8 cellular contexts compared by ENCODE assay signal in genomic region chr22:46563381-46564083, GRCh38. TPM values are rescaled to one million over a fixed set of nuclear protein-coding genes. Genes with fewer than 3 reads are reported as not detected.
DNase-seq lines count a peak whose midpoint lies in the region; ATAC-seq and TF ChIP-seq lines count a peak whose summit lies in the region.

No MANE protein-coding gene starts in this region.

- no peaks in the 10 kb centered on the region for H3K4me1 ChIP-seq in parathyroid adenoma
- peaks cover 9% of the 10 kb centered on the region for H3K4me1 ChIP-seq in upper lobe of right lung

- H3K79me2 ChIP-seq in parathyroid adenoma: no peaks in the 10 kb centered on the region

- no peaks in the 10 kb centered on the region for H3K36me3 Mint-ChIP-seq in activated T-helper 1 cell treated with anti-CD3 and anti-CD28 coated beads, Interleukin-12 subunit alpha, Interleukin-12 subunit beta, Interleukin-2, Interleukin-4 antibody, amounts not matched to agents 30 ng/mL and 10 ng/mL and 1 ng/mL, durations not matched to agents 14 hours and 24 hours and 36 hours (ENCODE audit: low read depth)

- no peak overlapping the region for H3K4me2 ChIP-seq in parathyroid adenoma (ENCODE audit: low read length)

- peaks cover 8% of the 10 kb centered on the region for H3K4me1 Mint-ChIP-seq in activated T-helper 1 cell treated with anti-CD3 and anti-CD28 coated beads, Interleukin-12 subunit alpha, Interleukin-12 subunit beta, Interleukin-2, Interleukin-4 antibody, amounts not matched to agents 30 ng/mL and 10 ng/mL and 1 ng/mL, durations not matched to agents 14 hours and 24 hours and 36 hours (ENCODE audit: low read depth)

- peaks cover 10% of the 10 kb centered on the region for H3K9me3 Mint-ChIP-seq in activated T-helper 1 cell treated with anti-CD3 and anti-CD28 coated beads, Interleukin-12 subunit alpha, Interleukin-12 subunit beta, Interleukin-2, Interleukin-4 antibody, amounts not matched to agents 30 ng/mL and 10 ng/mL and 1 ng/mL, durations not matched to agents 14 hours and 24 hours and 36 hours

- H2AFZ ChIP-seq in parathyroid adenoma: peak overlapping the region; percentile 69

- no peak overlapping the region for H3K27ac Mint-ChIP-seq in activated T-helper 1 cell treated with anti-CD3 and anti-CD28 coated beads, Interleukin-12 subunit alpha, Interleukin-12 subunit beta, Interleukin-2, Interleukin-4 antibody, amounts not matched to agents 30 ng/mL and 10 ng/mL and 1 ng/mL, durations not matched to agents 14 hours and 24 hours and 36 hours

- H3K27me3 Mint-ChIP-seq in activated T-helper 1 cell treated with anti-CD3 and anti-CD28 coated beads, Interleukin-12 subunit alpha, Interleukin-12 subunit beta, Interleukin-2, Interleukin-4 antibody, amounts not matched to agents 30 ng/mL and 10 ng/mL and 1 ng/mL, durations not matched to agents 14 hours and 24 hours and 36 hours (ENCODE audit: insufficient read depth): no peaks in the 10 kb centered on the region

- H3K4me3 Mint-ChIP-seq in activated T-helper 1 cell treated with anti-CD3 and anti-CD28 coated beads, Interleukin-12 subunit alpha, Interleukin-12 subunit beta, Interleukin-2, Interleukin-4 antibody, amounts not matched to agents 30 ng/mL and 10 ng/mL and 1 ng/mL, durations not matched to agents 14 hours and 24 hours and 36 hours: no peak overlapping the region

- TF ChIP-seq CTCF in fibroblast of villous mesenchyme (IDR thresholded peaks at IDR 0.05; ENCODE audit: insufficient read depth, low read depth, low read length) (peak; percentile 84), parathyroid adenoma (IDR thresholded peaks at IDR 0.05) (peak; percentile 55), upper lobe of right lung (IDR thresholded peaks at IDR 0.05) (peak; percentile 76)

- H3K36me3 ChIP-seq in parathyroid adenoma (ENCODE audit: control insufficient read depth, insufficient read depth, low read length) (no peaks in the 10 kb centered on the region), upper lobe of right lung (no peaks in the 10 kb centered on the region)

- H3K9me3 ChIP-seq in parathyroid adenoma (ENCODE audit: control insufficient read depth, low read length) (no peaks in the 10 kb centered on the region), upper lobe of right lung (no peaks in the 10 kb centered on the region)

- H3K4me3 ChIP-seq in fibroblast of villous mesenchyme (ENCODE audit: low read depth, low read length): no peak overlapping the region
- H3K4me3 ChIP-seq in parathyroid adenoma (ENCODE audit: low read depth, low read length): no peak overlapping the region
- no peak overlapping the region for H3K4me3 ChIP-seq in upper lobe of right lung

- no peak overlapping the region for H3K27ac ChIP-seq in parathyroid adenoma
- H3K27ac ChIP-seq in upper lobe of right lung: no peak overlapping the region

- ATAC-seq in upper lobe of right lung: peak; percentile 95
- no peak for ATAC-seq in HG03045 (IDR thresholded peaks at IDR 0.05; ENCODE audit: unreplicated experiment)

- no peak overlapping the region for H3K9ac ChIP-seq in parathyroid adenoma

- H3K27me3 ChIP-seq in parathyroid adenoma (ENCODE audit: control insufficient read depth, insufficient read depth, low read length): no peaks in the 10 kb centered on the region
- no peaks in the 10 kb centered on the region for H3K27me3 ChIP-seq in upper lobe of right lung

- DNase-seq in DMS153 treated with DMSO at 0.1 percent for 48 hours (lab: John Stamatoyannopoulos, UW; ENCODE audit: unreplicated experiment) (peak; percentile 66), HuH-7.5 (ENCODE audit: low spot score) (peak; percentile 84), RKO (ENCODE audit: low spot score) (peak; percentile 37), fibroblast of villous mesenchyme (ENCODE audit: low read depth) (peak; percentile 53), upper lobe of right lung (peak; percentile 90)
- DNase-seq in activated T-helper 1 cell treated with anti-CD3 and anti-CD28 coated beads, Interleukin-12 subunit alpha, Interleukin-12 subunit beta, Interleukin-2, Interleukin-4 antibody, amounts not matched to agents 30 ng/mL and 10 ng/mL and 1 ng/mL, durations not matched to agents 14 hours and 24 hours and 36 hours (ENCODE audit: low spot score): peak; percentile 68

- intact Hi-C loops in activated T-helper 1 cell treated with anti-CD3 and anti-CD28 coated beads, Interleukin-12 subunit alpha, Interleukin-12 subunit beta, Interleukin-2, Interleukin-4 antibody, amounts not matched to agents 30 ng/mL and 10 ng/mL and 1 ng/mL, durations not matched to agents 14 hours and 24 hours and 36 hours (cut with micrococcal nuclease): loop anchor here (1.0 to 5.0 kb wide), 4 partner anchors 49 to 239 kb away; partner anchors contain the start of gene CERK
- intact Hi-C loops in upper lobe of right lung (cut with DNase I): no loop called here

RNA-seq across cellular contexts. Expression of gene CELSR1, which starts 26.1 kb away (rescaled TPM):
- 0.39 and 0.44 TPM in 2 replicates for total RNA-seq in activated T-helper 1 cell treated with anti-CD3 and anti-CD28 coated beads, Interleukin-12 subunit alpha, Interleukin-12 subunit beta, Interleukin-2, Interleukin-4 antibody, amounts not matched to agents 30 ng/mL and 10 ng/mL and 1 ng/mL, durations not matched to agents 14 hours and 24 hours and 36 hours
- total RNA-seq in fibroblast of villous mesenchyme: 0.64 and 1.7 TPM in 2 replicates
- total RNA-seq in upper lobe of right lung: 53.5 TPM

RNA-seq across cellular contexts. Expression of gene GRAMD4, which starts 56.7 kb away (rescaled TPM):
- total RNA-seq in activated T-helper 1 cell treated with anti-CD3 and anti-CD28 coated beads, Interleukin-12 subunit alpha, Interleukin-12 subunit beta, Interleukin-2, Interleukin-4 antibody, amounts not matched to agents 30 ng/mL and 10 ng/mL and 1 ng/mL, durations not matched to agents 14 hours and 24 hours and 36 hours: 87.1 and 90.6 TPM in 2 replicates
- total RNA-seq in fibroblast of villous mesenchyme (8.7 and 18.1 TPM in 2 replicates), upper lobe of right lung (71.4 TPM)

Comparison
In these comparisons a context has a peak if more than half of its experiments do, and no peak if none do; other contexts are left out.
1. DNase-seq: peak in every context shown above with its lines; median percentile 90 in upper lobe of right lung; 84 in HuH-7.5; 68 in activated T-helper 1 cell treated with anti-CD3 and anti-CD28 coated beads, Interleukin-12 subunit alpha, Interleukin-12 subunit beta, Interleukin-2, Interleukin-4 antibody, amounts not matched to agents 30 ng/mL and 10 ng/mL and 1 ng/mL, durations not matched to agents 14 hours and 24 hours and 36 hours; 66 in DMS153 treated with DMSO at 0.1 percent for 48 hours; 53 in fibroblast of villous mesenchyme; 37 in RKO.
2. RNA of gene CELSR1, which starts 26.1 kb away (total RNA-seq): 53.5 TPM in upper lobe of right lung (single experiment); 0.64 to 1.7 TPM in fibroblast of villous mesenchyme and 0.39 to 0.44 TPM in activated T-helper 1 cell treated with anti-CD3 and anti-CD28 coated beads, Interleukin-12 subunit alpha, Interleukin-12 subunit beta, Interleukin-2, Interleukin-4 antibody, amounts not matched to agents 30 ng/mL and 10 ng/mL and 1 ng/mL, durations not matched to agents 14 hours and 24 hours and 36 hours; every median in the first group is over 10 times any median in the second.
3. Peak in every context shown above with its lines, with median percentiles within 50 percentile points of each other: CTCF ChIP-seq.